8 cellular contexts compared by ENCODE assay signal in the genomic region with DNA sequence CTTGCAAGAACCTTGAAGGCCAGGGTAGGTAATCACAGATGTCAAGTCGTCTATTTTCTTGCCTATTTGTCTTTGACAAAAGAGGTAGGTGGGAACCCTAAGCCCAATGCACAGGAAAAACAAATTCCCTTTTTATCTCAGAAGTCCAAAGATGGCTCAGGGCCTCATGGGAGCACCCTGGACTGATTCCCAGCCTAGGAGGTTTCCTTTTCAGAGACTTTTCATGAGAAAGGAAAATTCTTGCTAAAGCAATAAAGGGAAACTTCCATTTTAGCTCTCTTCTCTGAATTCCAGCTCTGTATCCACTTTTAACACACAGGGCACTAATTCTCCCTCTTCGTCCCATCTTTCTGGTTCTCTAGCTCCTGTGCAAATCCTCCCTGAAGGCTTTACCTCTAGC. TPM values are rescaled to one million over a fixed set of nuclear protein-coding genes. Genes with fewer than 3 reads are reported as not detected.
A peak's percentile ranks its signal among the peaks of the same experiment; 100 is the strongest.
DNase-seq lines count a peak whose midpoint lies in the region; ATAC-seq and TF ChIP-seq lines count a peak whose summit lies in the region.

No MANE protein-coding gene starts in this region.

- H3K36me3 ChIP-seq in breast epithelium, result no peaks in the 10 kb centered on the region
- peaks cover 35% of the 10 kb centered on the region for H3K36me3 ChIP-seq in lower lobe of right lung

- no peaks in the 10 kb centered on the region for H3K27me3 ChIP-seq in breast epithelium
- H3K27me3 ChIP-seq in lower lobe of right lung (ENCODE audit: low read depth), result no peaks in the 10 kb centered on the region

- H3K9me3 ChIP-seq in breast epithelium, result no peaks in the 10 kb centered on the region
- H3K9me3 ChIP-seq in lower lobe of right lung, result no peaks in the 10 kb centered on the region

- H3K27ac ChIP-seq in breast epithelium (peak overlapping the region; percentile 96 to 99), lower lobe of right lung (peak overlapping the region; percentile 92), temporal lobe (ENCODE audit: low read depth, low read length) (peak overlapping the region; percentile 94)

- TF ChIP-seq CTCF in breast epithelium (IDR thresholded peaks at IDR 0.05), result no peak
- TF ChIP-seq CTCF in lower lobe of right lung (IDR thresholded peaks at IDR 0.05), result no peak

- no peak for ATAC-seq in lower lobe of right lung
- ATAC-seq in GM19324 (IDR thresholded peaks at IDR 0.05; ENCODE audit: low FRiP score, unreplicated experiment), result no peak
- ATAC-seq in HG03135 (IDR thresholded peaks at IDR 0.05; ENCODE audit: unreplicated experiment), result no peak

- H3K36me3 Mint-ChIP-seq in T-helper 1 cell treated with Interleukin-12 subunit alpha and Interleukin-12 subunit beta and Interleukin-4 antibody, amounts not matched to agents 30 μg/mL and 1 μg/mL, for 36 hours (ENCODE audit: low read depth), result peaks cover 39% of the 10 kb centered on the region

- peak overlapping the region; percentile 73 to 95 (median 89) for H3K4me3 ChIP-seq in breast epithelium
- peak overlapping the region; percentile 78 for H3K4me3 ChIP-seq in lower lobe of right lung

- H3K4me1 ChIP-seq in breast epithelium (peaks cover 0 to 3% of the 10 kb centered on the region in 2 donors), lower lobe of right lung (peaks cover 16% of the 10 kb centered on the region)

- H3K4me1 Mint-ChIP-seq in T-helper 1 cell treated with Interleukin-12 subunit alpha and Interleukin-12 subunit beta and Interleukin-4 antibody, amounts not matched to agents 30 μg/mL and 1 μg/mL, for 36 hours (ENCODE audit: low read depth), result peaks cover 17% of the 10 kb centered on the region

- intact Hi-C loops in breast epithelium (cut with DNase I; ENCODE audit: low total_unique reads), result no loop called here
- intact Hi-C loops in lower lobe of right lung (cut with DNase I), result no loop called here

- H3K9me3 Mint-ChIP-seq in T-helper 1 cell treated with Interleukin-12 subunit alpha and Interleukin-12 subunit beta and Interleukin-4 antibody, amounts not matched to agents 30 μg/mL and 1 μg/mL, for 36 hours, result no peaks in the 10 kb centered on the region

- peak overlapping the region; percentile 97 for H3K4me3 Mint-ChIP-seq in T-helper 1 cell treated with Interleukin-12 subunit alpha and Interleukin-12 subunit beta and Interleukin-4 antibody, amounts not matched to agents 30 μg/mL and 1 μg/mL, for 36 hours

- DNase-seq in T-helper 1 cell (no peak), breast epithelium (ENCODE audit: low spot score in 2 of 2) (no peak), lower lobe of right lung (no peak)
- DNase-seq in stimulated activated CD4-positive, alpha-beta T cell treated with anti-CD3 and anti-CD28 coated beads, Interleukin-1b, Interleukin-23, amount 100 ng/mL, for 48 hours, result no peak

- H3K27me3 Mint-ChIP-seq in T-helper 1 cell treated with Interleukin-12 subunit alpha and Interleukin-12 subunit beta and Interleukin-4 antibody, amounts not matched to agents 30 μg/mL and 1 μg/mL, for 36 hours (ENCODE audit: low read depth), result peaks cover 9% of the 10 kb centered on the region

- no peak for TF ChIP-seq POLR2A in breast epithelium (IDR thresholded peaks at IDR 0.05)

- H3K27ac Mint-ChIP-seq in T-helper 1 cell treated with Interleukin-12 subunit alpha and Interleukin-12 subunit beta and Interleukin-4 antibody, amounts not matched to agents 30 μg/mL and 1 μg/mL, for 36 hours, result no peak overlapping the region

RNA-seq across cellular contexts. Expression of gene ZNF641, which starts 1.2 kb away (rescaled TPM):
- total RNA-seq in breast epithelium, result 10 to 100 TPM; 22.9 to 33.8 (median 23.4) TPM
- total RNA-seq in lower lobe of right lung, result 27.3 TPM
- 34.4 TPM for total RNA-seq in temporal lobe
